In genomic region chr3:42666577-42666998, GRCh38 we compare ENCODE assay signal across 2 cellular contexts.
A peak's percentile ranks its signal among the peaks of the same experiment; 100 is the strongest.
TF ChIP-seq lines count a peak whose summit lies in the region.

No MANE protein-coding gene starts in this region.

TF ChIP-seq in SK-N-SH, 30 proteins besides CTCF, POLR2A, EP300 and RAD21:
- TF ChIP-seq PBX3 (IDR thresholded peaks at IDR 0.05) (peak; percentile 5; the same call in 1 of the 2 replicates), NFIC (IDR thresholded peaks at IDR 0.05; ENCODE audit: borderline replicate concordance) (no peak)

TF ChIP-seq in SK-N-SH treated with all-trans-retinoic acid at 6 μM for 48 hours, 23 proteins besides CTCF, POLR2A, EP300 and RAD21:
- TF ChIP-seq ZC3H10 (CRISPR knock-in tag; IDR thresholded peaks at IDR 0.05) (no peak), GLIS3 (CRISPR knock-in tag; IDR thresholded peaks at IDR 0.05) (no peak), CSDC2 (CRISPR knock-in tag; IDR thresholded peaks at IDR 0.05) (no peak), ZFP30 (CRISPR knock-in tag; IDR thresholded peaks at IDR 0.05) (no peak), ZNF565 (CRISPR knock-in tag; conservative IDR thresholded peaks at IDR 0.05; ENCODE audit: low read depth) (no peak), ESRRG (CRISPR knock-in tag; IDR thresholded peaks at IDR 0.05) (no peak), CSRNP3 (CRISPR knock-in tag; IDR thresholded peaks at IDR 0.05) (no peak), OSR1 (CRISPR knock-in tag; IDR thresholded peaks at IDR 0.05) (no peak), ZNF70 (CRISPR knock-in tag; IDR thresholded peaks at IDR 0.05) (no peak), ZFP3 (CRISPR knock-in tag; IDR thresholded peaks at IDR 0.05) (no peak), BACH2 (CRISPR knock-in tag; IDR thresholded peaks at IDR 0.05; ENCODE audit: borderline replicate concordance) (no peak), RARB (CRISPR knock-in tag; IDR thresholded peaks at IDR 0.05) (no peak), TCF4 (CRISPR knock-in tag; IDR thresholded peaks at IDR 0.05; ENCODE audit: borderline replicate concordance) (no peak), CREB5 (CRISPR knock-in tag; IDR thresholded peaks at IDR 0.05; ENCODE audit: low read depth) (no peak), ISL1 (CRISPR knock-in tag; IDR thresholded peaks at IDR 0.05) (no peak), ZNF8 (CRISPR knock-in tag; IDR thresholded peaks at IDR 0.05) (no peak), SNAI2 (CRISPR knock-in tag; IDR thresholded peaks at IDR 0.05) (no peak), ARNTL (CRISPR knock-in tag; IDR thresholded peaks at IDR 0.05; ENCODE audit: borderline replicate concordance, low read depth) (no peak), POU6F1 (CRISPR knock-in tag; IDR thresholded peaks at IDR 0.05; ENCODE audit: borderline replicate concordance, low read depth) (no peak)
